ENCODE assay signal across 8 cellular contexts in the genomic region with DNA sequence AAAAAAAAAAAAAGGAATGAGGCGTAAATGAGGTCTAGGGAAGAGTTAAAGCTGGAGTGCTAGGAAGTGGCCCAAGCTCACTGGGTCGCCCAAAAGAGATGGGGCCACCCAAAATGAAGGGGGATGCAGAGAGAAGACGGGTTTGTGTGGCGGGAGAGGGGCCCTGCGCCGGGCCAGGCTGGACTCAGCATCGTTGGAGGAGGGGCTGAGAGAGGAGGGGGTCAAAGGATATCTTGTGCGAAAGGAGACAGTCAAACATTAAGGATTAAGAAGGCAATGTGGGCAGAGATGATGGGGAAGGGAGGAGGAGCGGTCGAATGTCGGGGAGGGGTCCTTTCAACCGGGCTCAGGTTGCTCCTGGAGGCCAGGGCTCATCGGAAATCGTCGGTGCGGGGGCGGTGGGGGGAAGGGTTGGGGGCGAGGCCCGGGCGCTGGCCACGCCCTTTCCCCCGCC. TPM values are rescaled to one million over a fixed set of nuclear protein-coding genes. Genes with fewer than 3 reads are reported as not detected.
A peak's percentile ranks its signal among the peaks of the same experiment; 100 is the strongest.
DNase-seq lines count a peak whose midpoint lies in the region; ATAC-seq, FAIRE-seq and TF ChIP-seq lines count a peak whose summit lies in the region.

No MANE protein-coding gene starts in this region.

- H3K9me3 Mint-ChIP-seq in H9, result no peaks in the 10 kb centered on the region
- H3K9me3 Mint-ChIP-seq in activated B cell treated with CpG ODN at 0.5 μM for 24 hours, result no peaks in the 10 kb centered on the region
- H3K9me3 Mint-ChIP-seq in stimulated activated memory B cell treated with anti-CD40 and anti-IgM and Interleukin-4, amounts not matched to agents 10 μg/mL and 1 μg/mL and 100 μg/mL, for 72 hours, result no peaks in the 10 kb centered on the region

- H3K9me3 ChIP-seq in H9 (ENCODE audit: control insufficient read depth, low read depth, low read length) (no peaks in the 10 kb centered on the region), hepatocyte (ENCODE audit: low read depth) (no peaks in the 10 kb centered on the region)

- no peak overlapping the region for H3K56ac ChIP-seq in H9 (ENCODE audit: insufficient read length, low read depth, low read length)

- no peak overlapping the region for H3K23ac ChIP-seq in H9 (ENCODE audit: insufficient read length, low read depth, low read length)

- no peaks in the 10 kb centered on the region for H3K9me2 ChIP-seq in hepatocyte (replicated peaks; ENCODE audit: insufficient read depth)

- peak overlapping the region; percentile 29 for H3K18ac ChIP-seq in H9 (ENCODE audit: insufficient read length, low read depth, low read length)

- no peaks in the 10 kb centered on the region for H3K27me3 Mint-ChIP-seq in H9 (ENCODE audit: low read depth)
- H3K27me3 Mint-ChIP-seq in activated B cell treated with CpG ODN at 0.5 μM for 24 hours, result no peaks in the 10 kb centered on the region
- no peaks in the 10 kb centered on the region for H3K27me3 Mint-ChIP-seq in stimulated activated memory B cell treated with anti-CD40 and anti-IgM and Interleukin-4, amounts not matched to agents 10 μg/mL and 1 μg/mL and 100 μg/mL, for 72 hours

- POLR2A ChIA-PET in activated B cell treated with CpG ODN at 0.5 μM for 24 hours (lab: Charles Lee), result interaction anchor here (0.5 to 1.5 kb wide), 10 partner anchors 9 to 268 kb away, joined by 3 to 16 read pairs (median 6); a partner anchor contains a TSS

- H3K9ac ChIP-seq in H9 (ENCODE audit: extremely low read depth, insufficient read length, low read length), result peak overlapping the region; percentile 5

- peak overlapping the region; percentile 66 to 81 for H3K4me3 Mint-ChIP-seq in H9
- H3K4me3 Mint-ChIP-seq in activated B cell treated with CpG ODN at 0.5 μM for 24 hours, result peak overlapping the region; percentile 76
- peak overlapping the region; percentile 78 for H3K4me3 Mint-ChIP-seq in stimulated activated memory B cell treated with anti-CD40 and anti-IgM and Interleukin-4, amounts not matched to agents 10 μg/mL and 1 μg/mL and 100 μg/mL, for 72 hours

- peak overlapping the region; percentile 82; the same call in 1 of the 2 replicates for H3K14ac ChIP-seq in H9 (ENCODE audit: insufficient read depth, low read length)

- CTCF ChIA-PET in activated B cell treated with CpG ODN at 0.5 μM for 24 hours (lab: Charles Lee), result interaction anchor here (0.6 to 1.5 kb wide), 5 partner anchors 18 to 153 kb away, joined by 3 to 7 read pairs (median 5); a partner anchor contains a TSS

- H3K27ac ChIP-seq in H9 (ENCODE audit: insufficient read length, low read depth, low read length) (no peak overlapping the region), hepatocyte (peak overlapping the region; percentile 93)

- H2BK15ac ChIP-seq in H9 (ENCODE audit: low read depth, low read length), result no peak overlapping the region

- no peak overlapping the region for H2BK5ac ChIP-seq in H9 (ENCODE audit: insufficient read length, low read length)

- no CpG with 5 or more reads among the region's 22 CpGs for WGBS in H9 (ENCODE audit: extremely low coverage, insufficient read length, low lambda C conversion rate)
- 3% methylated on average over 9 of the region's 22 CpGs for WGBS in hepatocyte (ENCODE audit: low lambda C conversion rate, missing lambda C conversion rate)

- ATAC-seq in activated B cell treated with CpG ODN at 0.5 μM for 24 hours (ENCODE audit: low read depth), result no peak
- no peak for ATAC-seq in stimulated activated memory B cell treated with anti-CD40 and anti-IgM and Interleukin-4, amounts not matched to agents 10 μg/mL and 1 μg/mL and 100 μg/mL, for 72 hours
- no peak for ATAC-seq in HG02970 (IDR thresholded peaks at IDR 0.05; ENCODE audit: low FRiP score, unreplicated experiment)

- no peak for DNase-seq in H9
- no peak for DNase-seq in activated B cell treated with CpG ODN at 0.5 μM for 24 hours
- no peak for DNase-seq in hepatocyte (ENCODE audit: low spot score)
- DNase-seq in GM12891 (ENCODE audit: insufficient read length, low spot score), result no peak
- no peak for DNase-seq in erythroblast (lab: John Stamatoyannopoulos, UW)
- no peak for DNase-seq in SW 1271 (lab: John Stamatoyannopoulos, UW)

- peaks cover 12 to 22% of the 10 kb centered on the region in 2 experiments for H3K4me1 Mint-ChIP-seq in H9
- H3K4me1 Mint-ChIP-seq in activated B cell treated with CpG ODN at 0.5 μM for 24 hours, result peaks cover 42% of the 10 kb centered on the region
- H3K4me1 Mint-ChIP-seq in stimulated activated memory B cell treated with anti-CD40 and anti-IgM and Interleukin-4, amounts not matched to agents 10 μg/mL and 1 μg/mL and 100 μg/mL, for 72 hours, result peaks cover 58% of the 10 kb centered on the region

- H3K4me1 ChIP-seq in H9 (ENCODE audit: insufficient read depth, low read length) (peaks cover 2% of the 10 kb centered on the region; the same call in 1 of the 2 replicates), hepatocyte (ENCODE audit: insufficient read depth) (peaks cover 20% of the 10 kb centered on the region)

- H3K27me3 ChIP-seq in H9 (ENCODE audit: insufficient read depth, low read length), result no peaks in the 10 kb centered on the region
- H3K27me3 ChIP-seq in hepatocyte, result no peaks in the 10 kb centered on the region

- no peak overlapping the region for H4K5ac ChIP-seq in H9 (ENCODE audit: insufficient read length, low read depth, low read length)

- FAIRE-seq in GM12891 (lab: Jason Lieb, UNC), result no peak

- H2AFZ ChIP-seq in H9 (ENCODE audit: low read length) (no peak overlapping the region), hepatocyte (peak overlapping the region; percentile 75)

- no peak overlapping the region for H3K4ac ChIP-seq in H9 (ENCODE audit: low read depth, low read length)

- H2AK5ac ChIP-seq in H9 (ENCODE audit: insufficient read length, low read length), result no peak overlapping the region

- H2BK20ac ChIP-seq in H9 (ENCODE audit: low read depth, low read length, poor library complexity, severe bottlenecking), result no peak overlapping the region

- intact Hi-C loops in activated B cell treated with CpG ODN at 0.5 μM for 24 hours (cut with micrococcal nuclease), result loop anchor here (2.0 to 10.0 kb wide), 6 partner anchors 218 to 1052 kb away; a partner anchor contains a TSS

- H2BK120ac ChIP-seq in H9 (ENCODE audit: low read depth, low read length, poor library complexity, severe bottlenecking), result no peak overlapping the region

- H4K20me1 ChIP-seq in H9 (ENCODE audit: control insufficient read depth, insufficient read depth, insufficient read length) (no peaks in the 10 kb centered on the region), hepatocyte (ENCODE audit: insufficient read depth, poor library complexity, severe bottlenecking) (peaks cover 2% of the 10 kb centered on the region)

- peak overlapping the region; percentile 31 for H3K4me3 ChIP-seq in hepatocyte

- H3K36me3 Mint-ChIP-seq in H9 (ENCODE audit: insufficient read depth in 1 of 3, low read depth in 3 of 3), result peaks cover 1 to 14% (median 4%) of the 10 kb centered on the region in 3 experiments; a peak in 4 of 7 replicates
- peaks cover 2% of the 10 kb centered on the region for H3K36me3 Mint-ChIP-seq in activated B cell treated with CpG ODN at 0.5 μM for 24 hours (ENCODE audit: low read depth)
- H3K36me3 Mint-ChIP-seq in stimulated activated memory B cell treated with anti-CD40 and anti-IgM and Interleukin-4, amounts not matched to agents 10 μg/mL and 1 μg/mL and 100 μg/mL, for 72 hours, result no peaks in the 10 kb centered on the region

- H3T11ph ChIP-seq in H9 (ENCODE audit: low read length), result no peak overlapping the region

- H3K23me2 ChIP-seq in H9 (ENCODE audit: insufficient read length, low read depth, low read length, poor library complexity, severe bottlenecking), result peaks cover 8% of the 10 kb centered on the region

- no peak overlapping the region for H4K8ac ChIP-seq in H9 (replicated peaks; ENCODE audit: insufficient read length, low read depth, low read length)

- H3K79me2 ChIP-seq in H9 (ENCODE audit: insufficient read depth, low read length) (peaks cover 12% of the 10 kb centered on the region; the same call in 1 of the 2 replicates), hepatocyte (peaks cover 38% of the 10 kb centered on the region)

- TF ChIP-seq POLR2A in GM12891 (IDR thresholded peaks at IDR 0.05; ENCODE audit: low read depth, low read length) (no peak), erythroblast (IDR thresholded peaks at IDR 0.05; ENCODE audit: low read length) (no peak)

- no peak overlapping the region for H2BK12ac ChIP-seq in H9 (ENCODE audit: insufficient read length, low read depth, low read length)

- H3K79me1 ChIP-seq in H9 (ENCODE audit: insufficient read depth, low read depth, low read length, poor library complexity, severe bottlenecking), result peaks cover 5% of the 10 kb centered on the region

- no peaks in the 10 kb centered on the region for H3K36me3 ChIP-seq in hepatocyte (replicated peaks; ENCODE audit: insufficient read depth, low read depth)

- no peak for TF ChIP-seq CTCF in H9 (conservative IDR thresholded peaks at IDR 0.05)
- no peak for TF ChIP-seq CTCF in activated B cell treated with CpG ODN at 0.5 μM for 24 hours (IDR thresholded peaks at IDR 0.05)
- no peak for TF ChIP-seq CTCF in hepatocyte (IDR thresholded peaks at IDR 0.05; ENCODE audit: poor library complexity)

- H4K91ac ChIP-seq in H9 (ENCODE audit: insufficient read length, low read depth, low read length), result no peak overlapping the region

- H3K4me2 ChIP-seq in H9 (ENCODE audit: insufficient read depth, insufficient read length, low read length) (peak overlapping the region; percentile 53), hepatocyte (peak overlapping the region; percentile 84)

- peak overlapping the region; percentile 96 to 99 (median 99) for H3K27ac Mint-ChIP-seq in H9
- peak overlapping the region; percentile 88 for H3K27ac Mint-ChIP-seq in activated B cell treated with CpG ODN at 0.5 μM for 24 hours
- peak overlapping the region; percentile 75 for H3K27ac Mint-ChIP-seq in stimulated activated memory B cell treated with anti-CD40 and anti-IgM and Interleukin-4, amounts not matched to agents 10 μg/mL and 1 μg/mL and 100 μg/mL, for 72 hours

RNA-seq across cellular contexts. Expression of a gene that starts 0.8 kb away (rescaled TPM):
- 111 and 113 TPM in 2 replicates for total RNA-seq in H9 (2021)
- total RNA-seq in activated B cell treated with CpG ODN at 0.5 μM for 24 hours, result 32.3 and 39.1 TPM in 2 replicates
- total RNA-seq in hepatocyte, result 27.5 and 34.3 TPM in 2 replicates
- 45.1 and 45.7 TPM in 2 replicates for polyA plus RNA-seq in hepatocyte
- polyA plus RNA-seq in GM12891 (2012; ENCODE audit: low read depth, missing spikeins), result 55.0 TPM

RNA-seq across cellular contexts. Expression of a gene that starts 22.3 kb away (rescaled TPM):
- total RNA-seq in H9 (2021), result 0.20 TPM in 1 of 2 replicates, not detected in the other
- total RNA-seq in activated B cell treated with CpG ODN at 0.5 μM for 24 hours, result 0.62 and 1.0 TPM in 2 replicates
- total RNA-seq in hepatocyte, result 3.4 and 3.7 TPM in 2 replicates
- polyA plus RNA-seq in hepatocyte, result 0.56 and 1.5 TPM in 2 replicates
- 5.8 TPM for polyA plus RNA-seq in GM12891 (2012; ENCODE audit: low read depth, missing spikeins)

RNA-seq across cellular contexts. Expression of a gene that starts 34.5 kb away (rescaled TPM):
- total RNA-seq in H9 (2021), result 32.1 and 32.3 TPM in 2 replicates
- total RNA-seq in activated B cell treated with CpG ODN at 0.5 μM for 24 hours, result 11.9 and 15.7 TPM in 2 replicates
- 63.2 and 65.0 TPM in 2 replicates for total RNA-seq in hepatocyte
- polyA plus RNA-seq in hepatocyte, result 93.1 and 95.4 TPM in 2 replicates
- polyA plus RNA-seq in GM12891 (2012; ENCODE audit: low read depth, missing spikeins), result 12.4 TPM

RNA-seq across cellular contexts. Expression of a gene that starts 57.9 kb away (rescaled TPM):
- 58.2 and 60.2 TPM in 2 replicates for total RNA-seq in H9 (2021)
- total RNA-seq in activated B cell treated with CpG ODN at 0.5 μM for 24 hours, result 23.0 and 23.9 TPM in 2 replicates
- total RNA-seq in hepatocyte, result 115 and 123 TPM in 2 replicates
- 80.3 and 88.3 TPM in 2 replicates for polyA plus RNA-seq in hepatocyte
- 27.8 TPM for polyA plus RNA-seq in GM12891 (2012; ENCODE audit: low read depth, missing spikeins)

RNA-seq across cellular contexts. Expression of a gene that starts 58.1 kb away (rescaled TPM):
- total RNA-seq in H9 (2021) (23.4 and 26.8 TPM in 2 replicates), activated B cell treated with CpG ODN at 0.5 μM for 24 hours (16.6 and 19.5 TPM in 2 replicates), hepatocyte (19.4 and 36.2 TPM in 2 replicates)
- 23.0 and 24.1 TPM in 2 replicates for polyA plus RNA-seq in hepatocyte
- polyA plus RNA-seq in GM12891 (2012; ENCODE audit: low read depth, missing spikeins), result 14.2 TPM
